Comparison of ENCODE assay signal across 8 cellular contexts in genomic region chr10:27998954-27999275, GRCh38. TPM values are rescaled to one million over a fixed set of nuclear protein-coding genes. Genes with fewer than 3 reads are reported as not detected.
DNase-seq lines count a peak whose midpoint lies in the region; ATAC-seq and TF ChIP-seq lines count a peak whose summit lies in the region.

Gene ODAD2 (minus strand): TSS chr10:27999079. CDS start chr10:27995142, 3,937 bp downstream.

- H3K9me3 ChIP-seq in lower lobe of right lung (no peaks in the 10 kb centered on the region), tibial artery (no peaks in the 10 kb centered on the region)

- H3K27me3 ChIP-seq in lower lobe of right lung (ENCODE audit: low read depth) = peaks cover 20% of the 10 kb centered on the region
- H3K27me3 ChIP-seq in tibial artery = no peaks in the 10 kb centered on the region

- TF ChIP-seq CTCF in astrocyte of the cerebellum (IDR thresholded peaks at IDR 0.05; ENCODE audit: low read depth, low read length, missing control alignments) (no peak), lower lobe of right lung (IDR thresholded peaks at IDR 0.05) (no peak), tibial artery (IDR thresholded peaks at IDR 0.05) (no peak)

- intact Hi-C loops in lower lobe of right lung (cut with DNase I) = no loop called here
- intact Hi-C loops in tibial artery (cut with DNase I; ENCODE audit: low total_unique reads) = no loop called here

- peak; percentile 64 for DNase-seq in activated effector memory CD4-positive, alpha-beta T cell treated with anti-CD3 and anti-CD28 coated beads, Interleukin-2, amount 50 U/mL, for 16 hours
- DNase-seq in activated effector memory CD4-positive, alpha-beta T cell treated with Interleukin-2 at 50 U/mL for 16 hours = no peak
- DNase-seq in astrocyte of the cerebellum (ENCODE audit: low read depth) (no peak), lower lobe of right lung (no peak), tibial artery (no peak), SW 1271 (lab: John Stamatoyannopoulos, UW) (no peak), NCI-H2029 treated with DMSO at 0.1 percent for 48 hours (lab: John Stamatoyannopoulos, UW) (no peak)

- ATAC-seq in lower lobe of right lung (no peak), HG03039 (IDR thresholded peaks at IDR 0.05; ENCODE audit: unreplicated experiment) (no peak)

- H3K27ac ChIP-seq in lower lobe of right lung (no peak within 1 kb of the TSS), tibial artery (peak within 1 kb of the TSS; percentile 48 to 54)

- in situ Hi-C loops in astrocyte of the cerebellum (cut with HindIII; ENCODE audit: low sequenced_read_pairs) = no loop called here

- H3K4me3 ChIP-seq in astrocyte of the cerebellum (ENCODE audit: low read depth, low read length) (peak within 1 kb of the TSS; percentile 61), lower lobe of right lung (peak within 1 kb of the TSS; percentile 60), tibial artery (peak within 1 kb of the TSS; percentile 66 to 85)

- H3K36me3 ChIP-seq in lower lobe of right lung (no peaks in the 10 kb centered on the region), tibial artery (no peaks in the 10 kb centered on the region)

- H3K4me1 ChIP-seq in lower lobe of right lung (no peaks in the 10 kb centered on the region), tibial artery (peaks cover 0 to 4% (median 2%) of the 10 kb centered on the region in 4 donors)

RNA-seq across cellular contexts. Expression of gene ODAD2, which starts in this region (rescaled TPM):
- total RNA-seq in lower lobe of right lung = 4.5 TPM
